Comparison of ENCODE assay signal across 2 cellular contexts in the genomic region with DNA sequence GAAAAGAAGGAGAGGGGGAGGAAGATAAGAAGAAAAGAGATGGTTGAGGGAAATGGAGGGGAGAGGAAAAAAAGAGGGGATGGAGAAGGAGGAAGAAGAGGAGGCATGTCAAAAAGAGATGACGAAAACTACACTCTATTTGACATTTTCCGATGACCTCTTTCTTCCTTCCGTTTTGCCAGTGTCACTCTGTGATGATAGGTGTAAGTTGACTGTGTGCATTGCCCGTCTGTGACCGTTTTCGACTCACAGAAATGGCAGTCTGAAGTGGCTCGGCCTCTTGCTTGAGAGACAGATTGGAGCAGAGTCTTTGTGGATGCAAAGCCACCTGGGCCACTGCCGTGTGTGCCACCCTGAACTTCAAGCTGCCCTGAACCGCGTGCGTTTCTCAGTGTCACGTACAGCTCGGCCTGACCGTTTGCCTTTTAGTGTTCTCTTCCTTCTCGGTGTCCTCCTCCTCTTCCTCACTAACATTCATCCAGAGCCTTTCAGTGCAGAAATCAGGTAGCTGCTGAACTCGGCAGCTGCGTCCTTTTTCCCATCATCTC.
TF ChIP-seq lines count a peak whose summit lies in the region.

No MANE protein-coding gene starts in this region.

TF ChIP-seq in HepG2, 621 proteins besides CTCF, POLR2A, EP300 and RAD21:
- TF ChIP-seq XRCC5 (optimal IDR thresholded peaks at IDR 0.05; ENCODE audit: low read length) (no peak), SALL2 (CRISPR knock-in tag; IDR thresholded peaks at IDR 0.05) (no peak), ZBTB3 (CRISPR knock-in tag; IDR thresholded peaks at IDR 0.05; ENCODE audit: borderline replicate concordance, low read depth) (no peak), ZNF839 (CRISPR knock-in tag; IDR thresholded peaks at IDR 0.05; ENCODE audit: borderline replicate concordance) (no peak), ATF7-NPFF (CRISPR knock-in tag; IDR thresholded peaks at IDR 0.05; ENCODE audit: low read depth) (no peak), IRF2 (CRISPR knock-in tag; IDR thresholded peaks at IDR 0.05) (no peak), ATRX (CRISPR knock-in tag; IDR thresholded peaks at IDR 0.05; ENCODE audit: borderline replicate concordance) (no peak), NCOA5 (CRISPR knock-in tag; IDR thresholded peaks at IDR 0.05) (no peak)
- TF ChIP-seq, protein P1, sequence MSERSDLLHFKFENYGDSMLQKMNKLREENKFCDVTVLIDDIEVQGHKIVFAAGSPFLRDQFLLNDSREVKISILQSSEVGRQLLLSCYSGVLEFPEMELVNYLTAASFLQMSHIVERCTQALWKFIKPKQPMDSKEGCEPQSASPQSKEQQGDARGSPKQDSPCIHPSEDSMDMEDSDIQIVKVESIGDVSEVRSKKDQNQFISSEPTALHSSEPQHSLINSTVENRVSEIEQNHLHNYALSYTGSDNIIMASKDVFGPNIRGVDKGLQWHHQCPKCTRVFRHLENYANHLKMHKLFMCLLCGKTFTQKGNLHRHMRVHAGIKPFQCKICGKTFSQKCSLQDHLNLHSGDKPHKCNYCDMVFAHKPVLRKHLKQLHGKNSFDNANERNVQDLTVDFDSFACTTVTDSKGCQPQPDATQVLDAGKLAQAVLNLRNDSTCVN (CRISPR knock-in tag; IDR thresholded peaks at IDR 0.05; ENCODE audit: borderline replicate concordance), result no peak
- TF ChIP-seq, protein P2, sequence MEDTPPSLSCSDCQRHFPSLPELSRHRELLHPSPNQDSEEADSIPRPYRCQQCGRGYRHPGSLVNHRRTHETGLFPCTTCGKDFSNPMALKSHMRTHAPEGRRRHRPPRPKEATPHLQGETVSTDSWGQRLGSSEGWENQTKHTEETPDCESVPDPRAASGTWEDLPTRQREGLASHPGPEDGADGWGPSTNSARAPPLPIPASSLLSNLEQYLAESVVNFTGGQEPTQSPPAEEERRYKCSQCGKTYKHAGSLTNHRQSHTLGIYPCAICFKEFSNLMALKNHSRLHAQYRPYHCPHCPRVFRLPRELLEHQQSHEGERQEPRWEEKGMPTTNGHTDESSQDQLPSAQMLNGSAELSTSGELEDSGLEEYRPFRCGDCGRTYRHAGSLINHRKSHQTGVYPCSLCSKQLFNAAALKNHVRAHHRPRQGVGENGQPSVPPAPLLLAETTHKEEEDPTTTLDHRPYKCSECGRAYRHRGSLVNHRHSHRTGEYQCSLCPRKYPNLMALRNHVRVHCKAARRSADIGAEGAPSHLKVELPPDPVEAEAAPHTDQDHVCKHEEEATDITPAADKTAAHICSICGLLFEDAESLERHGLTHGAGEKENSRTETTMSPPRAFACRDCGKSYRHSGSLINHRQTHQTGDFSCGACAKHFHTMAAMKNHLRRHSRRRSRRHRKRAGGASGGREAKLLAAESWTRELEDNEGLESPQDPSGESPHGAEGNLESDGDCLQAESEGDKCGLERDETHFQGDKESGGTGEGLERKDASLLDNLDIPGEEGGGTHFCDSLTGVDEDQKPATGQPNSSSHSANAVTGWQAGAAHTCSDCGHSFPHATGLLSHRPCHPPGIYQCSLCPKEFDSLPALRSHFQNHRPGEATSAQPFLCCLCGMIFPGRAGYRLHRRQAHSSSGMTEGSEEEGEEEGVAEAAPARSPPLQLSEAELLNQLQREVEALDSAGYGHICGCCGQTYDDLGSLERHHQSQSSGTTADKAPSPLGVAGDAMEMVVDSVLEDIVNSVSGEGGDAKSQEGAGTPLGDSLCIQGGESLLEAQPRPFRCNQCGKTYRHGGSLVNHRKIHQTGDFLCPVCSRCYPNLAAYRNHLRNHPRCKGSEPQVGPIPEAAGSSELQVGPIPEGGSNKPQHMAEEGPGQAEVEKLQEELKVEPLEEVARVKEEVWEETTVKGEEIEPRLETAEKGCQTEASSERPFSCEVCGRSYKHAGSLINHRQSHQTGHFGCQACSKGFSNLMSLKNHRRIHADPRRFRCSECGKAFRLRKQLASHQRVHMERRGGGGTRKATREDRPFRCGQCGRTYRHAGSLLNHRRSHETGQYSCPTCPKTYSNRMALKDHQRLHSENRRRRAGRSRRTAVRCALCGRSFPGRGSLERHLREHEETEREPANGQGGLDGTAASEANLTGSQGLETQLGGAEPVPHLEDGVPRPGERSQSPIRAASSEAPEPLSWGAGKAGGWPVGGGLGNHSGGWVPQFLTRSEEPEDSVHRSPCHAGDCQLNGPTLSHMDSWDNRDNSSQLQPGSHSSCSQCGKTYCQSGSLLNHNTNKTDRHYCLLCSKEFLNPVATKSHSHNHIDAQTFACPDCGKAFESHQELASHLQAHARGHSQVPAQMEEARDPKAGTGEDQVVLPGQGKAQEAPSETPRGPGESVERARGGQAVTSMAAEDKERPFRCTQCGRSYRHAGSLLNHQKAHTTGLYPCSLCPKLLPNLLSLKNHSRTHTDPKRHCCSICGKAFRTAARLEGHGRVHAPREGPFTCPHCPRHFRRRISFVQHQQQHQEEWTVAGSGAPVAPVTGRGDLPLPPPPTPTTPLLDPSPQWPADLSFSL (CRISPR knock-in tag; IDR thresholded peaks at IDR 0.05), result no peak
- TF ChIP-seq, protein P3, sequence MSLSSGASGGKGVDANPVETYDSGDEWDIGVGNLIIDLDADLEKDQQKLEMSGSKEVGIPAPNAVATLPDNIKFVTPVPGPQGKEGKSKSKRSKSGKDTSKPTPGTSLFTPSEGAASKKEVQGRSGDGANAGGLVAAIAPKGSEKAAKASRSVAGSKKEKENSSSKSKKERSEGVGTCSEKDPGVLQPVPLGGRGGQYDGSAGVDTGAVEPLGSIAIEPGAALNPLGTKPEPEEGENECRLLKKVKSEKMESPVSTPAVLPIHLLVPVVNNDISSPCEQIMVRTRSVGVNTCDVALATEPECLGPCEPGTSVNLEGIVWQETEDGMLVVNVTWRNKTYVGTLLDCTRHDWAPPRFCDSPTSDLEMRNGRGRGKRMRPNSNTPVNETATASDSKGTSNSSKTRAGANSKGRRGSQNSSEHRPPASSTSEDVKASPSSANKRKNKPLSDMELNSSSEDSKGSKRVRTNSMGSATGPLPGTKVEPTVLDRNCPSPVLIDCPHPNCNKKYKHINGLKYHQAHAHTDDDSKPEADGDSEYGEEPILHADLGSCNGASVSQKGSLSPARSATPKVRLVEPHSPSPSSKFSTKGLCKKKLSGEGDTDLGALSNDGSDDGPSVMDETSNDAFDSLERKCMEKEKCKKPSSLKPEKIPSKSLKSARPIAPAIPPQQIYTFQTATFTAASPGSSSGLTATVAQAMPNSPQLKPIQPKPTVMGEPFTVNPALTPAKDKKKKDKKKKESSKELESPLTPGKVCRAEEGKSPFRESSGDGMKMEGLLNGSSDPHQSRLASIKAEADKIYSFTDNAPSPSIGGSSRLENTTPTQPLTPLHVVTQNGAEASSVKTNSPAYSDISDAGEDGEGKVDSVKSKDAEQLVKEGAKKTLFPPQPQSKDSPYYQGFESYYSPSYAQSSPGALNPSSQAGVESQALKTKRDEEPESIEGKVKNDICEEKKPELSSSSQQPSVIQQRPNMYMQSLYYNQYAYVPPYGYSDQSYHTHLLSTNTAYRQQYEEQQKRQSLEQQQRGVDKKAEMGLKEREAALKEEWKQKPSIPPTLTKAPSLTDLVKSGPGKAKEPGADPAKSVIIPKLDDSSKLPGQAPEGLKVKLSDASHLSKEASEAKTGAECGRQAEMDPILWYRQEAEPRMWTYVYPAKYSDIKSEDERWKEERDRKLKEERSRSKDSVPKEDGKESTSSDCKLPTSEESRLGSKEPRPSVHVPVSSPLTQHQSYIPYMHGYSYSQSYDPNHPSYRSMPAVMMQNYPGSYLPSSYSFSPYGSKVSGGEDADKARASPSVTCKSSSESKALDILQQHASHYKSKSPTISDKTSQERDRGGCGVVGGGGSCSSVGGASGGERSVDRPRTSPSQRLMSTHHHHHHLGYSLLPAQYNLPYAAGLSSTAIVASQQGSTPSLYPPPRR (CRISPR knock-in tag; IDR thresholded peaks at IDR 0.05; ENCODE audit: borderline replicate concordance), result no peak

TF ChIP-seq in endothelial cell of umbilical vein, 7 proteins besides CTCF, POLR2A, EP300 and RAD21:
- TF ChIP-seq JUN (IDR thresholded peaks at IDR 0.05; ENCODE audit: borderline replicate concordance, insufficient read depth, insufficient read length, low read depth), result no peak
- TF ChIP-seq, protein P4, sequence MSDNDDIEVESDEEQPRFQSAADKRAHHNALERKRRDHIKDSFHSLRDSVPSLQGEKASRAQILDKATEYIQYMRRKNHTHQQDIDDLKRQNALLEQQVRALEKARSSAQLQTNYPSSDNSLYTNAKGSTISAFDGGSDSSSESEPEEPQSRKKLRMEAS (IDR thresholded peaks at IDR 0.05; ENCODE audit: insufficient read depth, insufficient read length), result no peak
- peak; percentile 10 for TF ChIP-seq POLR2AphosphoS5 (IDR thresholded peaks at IDR 0.05; ENCODE audit: insufficient read depth, low read depth, low read length)
- TF ChIP-seq FOS (IDR thresholded peaks at IDR 0.05; ENCODE audit: borderline replicate concordance, insufficient read depth, low read length), result no peak
- no peak for TF ChIP-seq MYC (IDR thresholded peaks at IDR 0.05; ENCODE audit: low read depth, low read length)
